Comparison of ENCODE assay signal across 15 cellular contexts in genomic region chr22:44670220-44670983, GRCh38. TPM values are rescaled to one million over a fixed set of nuclear protein-coding genes. Genes with fewer than 3 reads are reported as not detected.
DNase-seq lines count a peak whose midpoint lies in the region; ATAC-seq lines count a peak whose summit lies in the region.
"Had no signal": no experiment of that assay in that cellular context is flagged by ENCODE, and none has a peak within 500 bp of the region (broad histone marks: within the 10 kb centered on the region; RNA-seq: fewer than 3 reads in every experiment).

No MANE protein-coding gene starts in this region.

- H3K4me1 Mint-ChIP-seq in activated CD4-positive, alpha-beta memory T cell treated with anti-CD3 and anti-CD28 coated beads for 36 hours (ENCODE audit: low read depth), result peaks cover 22% of the 10 kb centered on the region
- H3K4me1 Mint-ChIP-seq in memory B cell, result peaks cover 8% of the 10 kb centered on the region

- POLR2A ChIA-PET in activated CD4-positive, alpha-beta memory T cell treated with anti-CD3 and anti-CD28 coated beads for 36 hours (lab: Charles Lee), result no interaction called here

- ATAC-seq in left cardiac atrium, result no peak
- no peak for ATAC-seq in left ventricle myocardium superior
- no peak for ATAC-seq in memory B cell (ENCODE audit: low read depth)
- no peak for ATAC-seq in HG03571 (IDR thresholded peaks at IDR 0.05; ENCODE audit: unreplicated experiment)
- ATAC-seq in GM18873 (IDR thresholded peaks at IDR 0.05; ENCODE audit: low FRiP score, unreplicated experiment), result no peak
- ATAC-seq in HG03354 (IDR thresholded peaks at IDR 0.05; ENCODE audit: poor library complexity, severe bottlenecking, unreplicated experiment), result no peak

- no peaks in the 10 kb centered on the region for H3K36me3 Mint-ChIP-seq in activated CD4-positive, alpha-beta memory T cell treated with anti-CD3 and anti-CD28 coated beads for 36 hours
- no peaks in the 10 kb centered on the region for H3K36me3 Mint-ChIP-seq in memory B cell

- H3K36me3 ChIP-seq in subcutaneous abdominal adipose tissue (ENCODE audit: control insufficient read depth in 5 of 5, insufficient read depth in 5 of 5, low read length in 5 of 5), result no peaks in the 10 kb centered on the region

- DNase-seq in left cardiac atrium (peak; percentile 19), left ventricle myocardium superior (no peak), memory B cell (ENCODE audit: low spot score in 2 of 2) (no peak)
- no peak for DNase-seq in activated CD4-positive, alpha-beta memory T cell treated with anti-CD3 and anti-CD28 coated beads for 36 hours
- DNase-seq: activated CD4-positive, CD25-positive, alpha-beta regulatory T cell; DMS 273 treated with DMSO at 0.1 percent for 48 hours; NCI-H1048; NCI-H2029 treated with DMSO at 0.1 percent for 48 hours; NCI-H510A; Right ventricle myocardium superior had no signal

- H3K4me3 Mint-ChIP-seq in activated CD4-positive, alpha-beta memory T cell treated with anti-CD3 and anti-CD28 coated beads for 36 hours, result peak overlapping the region; percentile 2
- no peak overlapping the region for H3K4me3 Mint-ChIP-seq in memory B cell

- peak overlapping the region; percentile 62 for H3K27ac ChIP-seq in subcutaneous abdominal adipose tissue (ENCODE audit: low read depth, low read length)
- H3K27ac ChIP-seq: KMS-11 had no signal

- H3K27ac Mint-ChIP-seq in activated CD4-positive, alpha-beta memory T cell treated with anti-CD3 and anti-CD28 coated beads for 36 hours, result no peak overlapping the region
- H3K27ac Mint-ChIP-seq in memory B cell, result peak overlapping the region; percentile 20

- H3K9me3 Mint-ChIP-seq in activated CD4-positive, alpha-beta memory T cell treated with anti-CD3 and anti-CD28 coated beads for 36 hours, result no peaks in the 10 kb centered on the region
- H3K9me3 Mint-ChIP-seq in memory B cell, result no peaks in the 10 kb centered on the region

- H3K9ac ChIP-seq in subcutaneous abdominal adipose tissue (ENCODE audit: low read length in 5 of 5), result peak overlapping the region in 2 of 5 donors; percentile 56 to 61
- H3K9ac ChIP-seq: KMS-11 had no signal

- no peaks in the 10 kb centered on the region for H3K27me3 Mint-ChIP-seq in activated CD4-positive, alpha-beta memory T cell treated with anti-CD3 and anti-CD28 coated beads for 36 hours
- peaks cover 13% of the 10 kb centered on the region for H3K27me3 Mint-ChIP-seq in memory B cell

- intact Hi-C loops in left cardiac atrium (cut with DNase I) (no loop called here), left ventricle myocardium superior (cut with micrococcal nuclease) (no loop called here)
- intact Hi-C loops in activated CD4-positive, alpha-beta memory T cell treated with anti-CD3 and anti-CD28 coated beads for 36 hours (cut with micrococcal nuclease), result no loop called here

- H3K4me3 ChIP-seq in subcutaneous abdominal adipose tissue (ENCODE audit: low read depth in 1 of 5, low read length in 5 of 5), result peak overlapping the region in 4 of 5 donors; percentile 70 to 81 (median 78)

- H3K27me3 ChIP-seq in subcutaneous abdominal adipose tissue (ENCODE audit: control insufficient read depth in 5 of 5, insufficient read depth in 4 of 5, low read length in 5 of 5), result no peaks in the 10 kb centered on the region

- peaks cover 7 to 81% (median 71%) of the 10 kb centered on the region in 5 donors for H3K4me1 ChIP-seq in subcutaneous abdominal adipose tissue (ENCODE audit: control insufficient read depth in 5 of 5, insufficient read depth in 5 of 5, low read length in 5 of 5)

- CTCF ChIA-PET in activated CD4-positive, alpha-beta memory T cell treated with anti-CD3 and anti-CD28 coated beads for 36 hours (lab: Charles Lee), result interaction anchor here (1.5 to 1.7 kb wide), 2 partner anchors 15 to 19 kb away, joined by 3 to 4 read pairs; no protein-coding TSS in a partner anchor

- H3K9me3 ChIP-seq in subcutaneous abdominal adipose tissue (ENCODE audit: control insufficient read depth in 5 of 5, low read length in 5 of 5), result no peaks in the 10 kb centered on the region

RNA-seq across cellular contexts. Expression of gene PRR5, which starts 31.6 kb away (rescaled TPM):
- total RNA-seq in left cardiac atrium (10 to 100 TPM; 15.3 to 19.1 TPM), left ventricle myocardium superior (2.9 TPM)
- total RNA-seq in activated CD4-positive, alpha-beta memory T cell treated with anti-CD3 and anti-CD28 coated beads for 36 hours, result 10 to 100 TPM; 10.3 to 11.8 TPM
